In the genomic region with DNA sequence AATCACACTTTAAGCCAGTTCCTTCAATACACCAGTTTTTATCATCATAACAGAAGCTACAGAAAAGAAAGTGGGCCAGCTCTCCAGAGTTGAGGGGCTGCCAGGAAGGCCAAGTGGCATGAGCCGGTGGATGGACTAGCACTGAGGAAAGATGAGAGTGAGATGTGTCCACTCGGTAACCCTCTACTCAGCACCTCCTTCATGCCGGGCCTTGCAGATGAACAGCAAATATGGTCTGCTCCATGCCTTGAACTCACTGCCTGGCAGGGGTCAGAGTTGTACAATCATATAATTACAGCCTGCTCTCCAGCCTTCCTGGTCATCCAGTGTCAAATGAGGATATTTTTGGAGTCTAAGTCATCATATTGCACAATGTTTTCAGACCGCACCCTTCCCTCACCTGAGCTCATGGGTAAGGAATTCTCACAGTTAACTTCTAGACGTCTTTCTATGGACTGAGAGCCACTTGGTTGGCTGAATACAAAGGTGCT, we compare ENCODE assay signal across 9 cellular contexts. TPM values are rescaled to one million over a fixed set of nuclear protein-coding genes. Genes with fewer than 3 reads are reported as not detected.
DNase-seq lines count a peak whose midpoint lies in the region; ATAC-seq and TF ChIP-seq lines count a peak whose summit lies in the region.
"Had no signal": no experiment of that assay in that cellular context is flagged by ENCODE, and none has a peak within 500 bp of the region (broad histone marks: within the 10 kb centered on the region; RNA-seq: fewer than 3 reads in every experiment).

No MANE protein-coding gene starts in this region.

- no peak overlapping the region for H3K4me3 ChIP-seq in sigmoid colon

- ATAC-seq in foreskin keratinocyte (peak; percentile 78), GM18867 (IDR thresholded peaks at IDR 0.05; ENCODE audit: unreplicated experiment) (no peak), HG03342 (IDR thresholded peaks at IDR 0.05; ENCODE audit: unreplicated experiment) (no peak)
- no peak for ATAC-seq in stimulated activated naive CD8-positive, alpha-beta T cell treated with anti-CD3 and anti-CD28 coated beads, Interleukin-15, Interleukin-2, amounts not matched to agents 100 U/mL and 50 U/mL, for 24 hours

- TF ChIP-seq CTCF in RWPE1 (conservative IDR thresholded peaks at IDR 0.05; ENCODE audit: low read depth) (no peak), foreskin keratinocyte (conservative IDR thresholded peaks at IDR 0.05) (peak; percentile 41), sigmoid colon (IDR thresholded peaks at IDR 0.05) (no peak)

- no peak for TF ChIP-seq POLR2A in sigmoid colon (IDR thresholded peaks at IDR 0.05)

- no peaks in the 10 kb centered on the region for H3K27me3 ChIP-seq in foreskin keratinocyte
- no peaks in the 10 kb centered on the region for H3K27me3 ChIP-seq in sigmoid colon

- DNase-seq in GM04504 (ENCODE audit: low read depth) (peak; percentile 75), RWPE1 (ENCODE audit: low spot score) (peak; percentile 91), foreskin keratinocyte (peak; percentile 90 to 96), sigmoid colon (no peak), pons (ENCODE audit: low spot score) (no peak)
- no peak for DNase-seq in stimulated activated naive CD8-positive, alpha-beta T cell treated with anti-CD3 and anti-CD28 coated beads, Interleukin-15, Interleukin-2, amounts not matched to agents 100 U/mL and 50 U/mL, for 24 hours
- DNase-seq: KG1 had no signal

- intact Hi-C loops in sigmoid colon (cut with DNase I) = no loop called here

- H3K4me1 ChIP-seq in foreskin keratinocyte (peaks cover 41% of the 10 kb centered on the region), sigmoid colon (peaks cover 0 to 62% (median 37%) of the 10 kb centered on the region in 4 donors)

- peaks cover 4 to 35% (median 12%) of the 10 kb centered on the region in 4 donors for H3K36me3 ChIP-seq in sigmoid colon

- no peaks in the 10 kb centered on the region for H3K9me3 ChIP-seq in sigmoid colon

- WGBS in sigmoid colon, 2 donors = 28 to 61% methylated on average over 5 of the region's 5 CpGs

- no peak for TF ChIP-seq EP300 in sigmoid colon (IDR thresholded peaks at IDR 0.05)

- POLR2A ChIA-PET in RWPE1 (lab: Yijun Ruan, JAX; ENCODE audit: low non-redundant PET) = no interaction called here

- H3K27ac ChIP-seq in RWPE1 (peak overlapping the region; percentile 91), foreskin keratinocyte (peak overlapping the region; percentile 90), sigmoid colon (peak overlapping the region; percentile 6 to 69 (median 52))

- CTCF ChIA-PET in RWPE1 (lab: Yijun Ruan, JAX) = interaction anchor here (0.6 kb wide), 1 partner anchor 1255 kb away, joined by 3 read pairs; no protein-coding TSS in a partner anchor

RNA-seq across cellular contexts. Expression of gene MGLL, which starts 4.9 kb away (rescaled TPM):
- total RNA-seq in foreskin keratinocyte (48.7 and 54.9 TPM in 2 replicates), sigmoid colon (10 to 100 TPM; 24.7 to 46.8 (median 35.5) TPM)
- polyA plus RNA-seq in foreskin keratinocyte (37.9 and 39.9 TPM in 2 replicates), sigmoid colon (100 to 1,000 TPM; 110 to 220 (median 142) TPM)

Comparison
In these comparisons a context has a peak if more than half of its experiments do, and no peak if none do; other contexts are left out.
1. DNase-seq: peak in GM04504 (single experiment), RWPE1 (single experiment) and foreskin keratinocyte (2 of 2); none in sigmoid colon (single experiment), pons (single experiment) and stimulated activated naive CD8-positive, alpha-beta T cell treated with anti-CD3 and anti-CD28 coated beads, Interleukin-15, Interleukin-2, amounts not matched to agents 100 U/mL and 50 U/mL, for 24 hours (single experiment).
2. Peak in every context shown above with its lines, with median percentiles within 50 percentile points of each other: H3K27ac ChIP-seq.